ENCODE assay signal across 1 cellular context in the genomic region with DNA sequence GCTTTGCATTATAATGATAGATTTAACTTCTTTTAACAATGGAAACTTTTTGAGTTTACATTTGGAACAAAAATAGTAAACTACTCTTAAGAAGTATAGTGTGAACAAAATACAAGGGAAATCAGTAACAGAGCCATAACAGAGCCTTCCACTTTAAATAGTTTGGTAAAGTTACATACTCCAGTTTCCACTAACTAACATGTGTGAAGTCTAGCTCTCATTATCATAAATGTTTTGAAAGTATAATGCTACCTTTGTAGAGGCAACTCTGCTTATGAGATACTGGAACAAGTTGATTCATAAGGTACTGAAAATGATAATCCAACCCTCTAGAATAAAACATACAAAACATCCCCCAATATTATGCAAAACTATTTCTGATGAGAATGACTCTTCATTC.
TF ChIP-seq lines count a peak whose summit lies in the region.

No MANE protein-coding gene starts in this region.

TF ChIP-seq in GM12878, 131 proteins besides CTCF, POLR2A, EP300 and RAD21 (continued from another document):
- TF ChIP-seq SREBF1 (IDR thresholded peaks at IDR 0.05; ENCODE audit: low read length) (no peak), STAT1 (conservative IDR thresholded peaks at IDR 0.05) (no peak), CHD2 (IDR thresholded peaks at IDR 0.05; ENCODE audit: borderline replicate concordance, low read depth, low read length) (no peak), NR2C2 (IDR thresholded peaks at IDR 0.05; ENCODE audit: borderline replicate concordance, control insufficient read depth, insufficient read length, low read depth) (no peak), HDAC6 (IDR thresholded peaks at IDR 0.05; ENCODE audit: unreplicated experiment) (no peak), RBBP5 (conservative IDR thresholded peaks at IDR 0.05) (no peak)
- TF ChIP-seq, protein P1, sequence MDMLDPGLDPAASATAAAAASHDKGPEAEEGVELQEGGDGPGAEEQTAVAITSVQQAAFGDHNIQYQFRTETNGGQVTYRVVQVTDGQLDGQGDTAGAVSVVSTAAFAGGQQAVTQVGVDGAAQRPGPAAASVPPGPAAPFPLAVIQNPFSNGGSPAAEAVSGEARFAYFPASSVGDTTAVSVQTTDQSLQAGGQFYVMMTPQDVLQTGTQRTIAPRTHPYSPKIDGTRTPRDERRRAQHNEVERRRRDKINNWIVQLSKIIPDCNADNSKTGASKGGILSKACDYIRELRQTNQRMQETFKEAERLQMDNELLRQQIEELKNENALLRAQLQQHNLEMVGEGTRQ (IDR thresholded peaks at IDR 0.05; ENCODE audit: borderline replicate concordance, low read depth, low read length) = no peak
